ENCODE assay signal across 7 cellular contexts in genomic region chr17:971861-972260, GRCh38. TPM values are rescaled to one million over a fixed set of nuclear protein-coding genes. Genes with fewer than 3 reads are reported as not detected.
A peak's percentile ranks its signal among the peaks of the same experiment; 100 is the strongest.
DNase-seq lines count a peak whose midpoint lies in the region; ATAC-seq, FAIRE-seq and TF ChIP-seq lines count a peak whose summit lies in the region.
"Not testable (repeated sequence)": the region's sequence is repeated elsewhere in the genome, so short reads cannot be mapped to it uniquely, and the experiment has no call there.

No MANE protein-coding gene starts in this region.

- not testable (repeated sequence) for H3K9me2 ChIP-seq in GM23338 (ENCODE audit: insufficient read depth)

- H3K4me1 Mint-ChIP-seq in GM23338 = peaks cover 60% of the 10 kb centered on the region
- peaks cover 11% of the 10 kb centered on the region for H3K4me1 Mint-ChIP-seq in MCF 10A (ENCODE audit: insufficient read depth, unreplicated experiment)

- H3K9me3 ChIP-seq in BLaER1; kidney (ENCODE audit: control insufficient read depth in 1 of 2, low read length in 2 of 2); trophoblast cell (ENCODE audit: insufficient read depth, low read depth, low read length): not testable (repeated sequence)

- not testable (repeated sequence) for H3K23ac ChIP-seq in trophoblast cell (ENCODE audit: low read length)

- peaks cover 89% of the 10 kb centered on the region for H3K36me3 ChIP-seq in BLaER1
- not testable (repeated sequence) for H3K36me3 ChIP-seq in GM23338 (ENCODE audit: insufficient read depth); kidney (ENCODE audit: control insufficient read depth in 1 of 2, insufficient read depth in 2 of 2, low read length in 2 of 2); trophoblast cell (ENCODE audit: control insufficient read depth in 1 of 2, insufficient read depth in 2 of 2, low read length in 2 of 2)

- H3F3A ChIP-seq in GM23338 (replicated peaks; ENCODE audit: low read depth) = not testable (repeated sequence)

- not testable (repeated sequence) for ATAC-seq in GM23338, foreskin keratinocyte

- not testable (repeated sequence) for H3K4me3 Mint-ChIP-seq in GM23338; MCF 10A (ENCODE audit: unreplicated experiment)

- not testable (repeated sequence) for H3K9me3 Mint-ChIP-seq in GM23338; MCF 10A (ENCODE audit: unreplicated experiment)

- H3K4me1 ChIP-seq in BLaER1 = peaks cover 94% of the 10 kb centered on the region
- H3K4me1 ChIP-seq in GM23338 (ENCODE audit: insufficient read depth) = peaks cover 66% of the 10 kb centered on the region
- H3K4me1 ChIP-seq in foreskin keratinocyte = peaks cover 45% of the 10 kb centered on the region
- not testable (repeated sequence) for H3K4me1 ChIP-seq in kidney (ENCODE audit: control insufficient read depth in 1 of 2, insufficient read depth in 1 of 2, low read depth in 1 of 2, low read length in 2 of 2)
- H3K4me1 ChIP-seq in trophoblast cell (ENCODE audit: control insufficient read depth in 1 of 2, insufficient read depth in 2 of 2, low read length in 2 of 2) = peaks cover 11 to 16% of the 10 kb centered on the region in 2 experiments

- not testable (repeated sequence) for TF ChIP-seq CTCF in GM23338 (conservative IDR thresholded peaks at IDR 0.05; ENCODE audit: low read depth in 2 of 2); RWPE1 (conservative IDR thresholded peaks at IDR 0.05; ENCODE audit: low read depth); MCF 10A (IDR thresholded peaks at IDR 0.05; ENCODE audit: unreplicated experiment); foreskin keratinocyte (conservative IDR thresholded peaks at IDR 0.05); kidney (IDR thresholded peaks at IDR 0.05; ENCODE audit: borderline replicate concordance, extremely low read depth, insufficient read depth)

- not testable (repeated sequence) for H2BK120ac ChIP-seq in trophoblast cell (ENCODE audit: insufficient read depth, low read length, poor library complexity)

- H3K4me3 ChIP-seq in BLaER1; GM23338; kidney (ENCODE audit: low read length in 2 of 2); trophoblast cell (ENCODE audit: low read depth, low read length): not testable (repeated sequence)

- not testable (repeated sequence) for H2BK12ac ChIP-seq in trophoblast cell (ENCODE audit: low read length)

- intact Hi-C loops in MCF 10A (cut with micrococcal nuclease); kidney (cut with DNase I): not testable (repeated sequence)

- H4K91ac ChIP-seq in trophoblast cell (ENCODE audit: low read depth, low read length) = not testable (repeated sequence)

- not testable (repeated sequence) for H3K27me3 Mint-ChIP-seq in GM23338 (ENCODE audit: insufficient read depth, low read depth, poor library complexity); MCF 10A (ENCODE audit: insufficient read depth, unreplicated experiment)

- not testable (repeated sequence) for H3K14ac ChIP-seq in trophoblast cell (ENCODE audit: low read length)

- CTCF ChIA-PET in RWPE1 (lab: Yijun Ruan, JAX) = not testable (repeated sequence)
- CTCF ChIA-PET in MCF 10A (lab: Yijun Ruan, JAX) = interaction anchor here (0.7 to 2.1 kb wide), 2 partner anchors 89 to 92 kb away, joined by 3 to 9 read pairs; no protein-coding TSS in a partner anchor

- not testable (repeated sequence) for H3K27ac ChIP-seq in BLaER1; kidney (ENCODE audit: low read depth in 2 of 2, low read length in 2 of 2); trophoblast cell (ENCODE audit: low read depth, low read length)
- H3K27ac ChIP-seq in GM23338 (ENCODE audit: low read depth) (peak overlapping the region; percentile 85; the same call in 1 of the 2 replicates), RWPE1 (peak overlapping the region; percentile 98), foreskin keratinocyte (peak overlapping the region; percentile 72)

- POLR2A ChIA-PET in RWPE1 (lab: Yijun Ruan, JAX; ENCODE audit: low non-redundant PET) (interaction anchor here (0.6 kb wide), 1 partner anchor 65 kb away, joined by 8 read pairs; no protein-coding TSS in a partner anchor), MCF 10A (lab: Yijun Ruan, JAX) (interaction anchor here (1.7 to 11.8 kb wide), 4 partner anchors 14 to 90 kb away, joined by 3 to 171 read pairs (median 90); no protein-coding TSS in a partner anchor)

- H3K27me3 ChIP-seq in BLaER1; GM23338 (ENCODE audit: insufficient read depth); foreskin keratinocyte; trophoblast cell (ENCODE audit: insufficient read depth, low read length): not testable (repeated sequence)

- not testable (repeated sequence) for H3K27ac Mint-ChIP-seq in GM23338
- peak overlapping the region; percentile 65 for H3K27ac Mint-ChIP-seq in MCF 10A (ENCODE audit: low read depth, unreplicated experiment)

- H3K18ac ChIP-seq in trophoblast cell (ENCODE audit: low read length) = not testable (repeated sequence)

- H2AK5ac ChIP-seq in trophoblast cell (ENCODE audit: low read length) = not testable (repeated sequence)

- not testable (repeated sequence) for DNase-seq in GM23338 (ENCODE audit: low spot score); RWPE1 (ENCODE audit: low spot score); MCF 10A (ENCODE audit: unreplicated experiment); foreskin keratinocyte; trophoblast cell
- DNase-seq in kidney = peak; percentile 12

- not testable (repeated sequence) for H2BK5ac ChIP-seq in trophoblast cell (ENCODE audit: low read depth, low read length, poor library complexity)

- not testable (repeated sequence) for H3K79me1 ChIP-seq in trophoblast cell (ENCODE audit: low read length)

- H3K79me2 ChIP-seq in GM23338 (replicated peaks; ENCODE audit: insufficient read depth) = peaks cover 100% of the 10 kb centered on the region
- peaks cover 23% of the 10 kb centered on the region for H3K79me2 ChIP-seq in trophoblast cell (ENCODE audit: control insufficient read depth, insufficient read depth, low read length, poor library complexity)

- peaks cover 12% of the 10 kb centered on the region for H3K36me3 Mint-ChIP-seq in GM23338 (ENCODE audit: low read depth)
- not testable (repeated sequence) for H3K36me3 Mint-ChIP-seq in MCF 10A (ENCODE audit: insufficient read depth, unreplicated experiment)

- BruUV-seq in MCF 10A (replicated peaks; lab: Mats Ljungman, UMichigan) = not testable (repeated sequence)

- not testable (repeated sequence) for FAIRE-seq in kidney (lab: Jason Lieb, UNC)

- H3K4me2 ChIP-seq in BLaER1 = peak overlapping the region; percentile 47
- H3K4me2 ChIP-seq in GM23338; trophoblast cell (ENCODE audit: low read length): not testable (repeated sequence)

- H4K12ac ChIP-seq in trophoblast cell (ENCODE audit: low read depth, low read length) = not testable (repeated sequence)

- no CpG with 5 or more reads among the region's 14 CpGs for WGBS in trophoblast cell (ENCODE audit: extremely low coverage, insufficient coverage, insufficient read length)

- H3K9ac ChIP-seq in BLaER1; kidney (ENCODE audit: low read length in 2 of 2); trophoblast cell (ENCODE audit: low read length): not testable (repeated sequence)

- not testable (repeated sequence) for H2AFZ ChIP-seq in GM23338; trophoblast cell (ENCODE audit: insufficient read depth, low read length, poor library complexity)

- H4K20me1 ChIP-seq in BLaER1 = peaks cover 100% of the 10 kb centered on the region
- H4K20me1 ChIP-seq in GM23338 (replicated peaks; ENCODE audit: insufficient read depth) = peaks cover 72% of the 10 kb centered on the region

- peak overlapping the region; percentile 72 for H3K4ac ChIP-seq in trophoblast cell (ENCODE audit: low read depth, low read length)

- H4K8ac ChIP-seq in trophoblast cell (ENCODE audit: low read depth, low read length) = not testable (repeated sequence)

RNA-seq across cellular contexts. Expression of gene NXN, which starts 7.7 kb away (rescaled TPM):
- 90.4 and 105 TPM in 2 replicates for total RNA-seq in GM23338 (2014; rRNA removed; shearing (Covaris generic))
- polyA plus RNA-seq in GM23338 (2016; fragmentation: Nextera tagmentation; extraction: Ambion mirVana) (31.8 and 36.2 TPM in 2 replicates), foreskin keratinocyte (69.8 and 84.0 TPM in 2 replicates), kidney (ENCODE audit: insufficient read depth, low read depth, low replicate concordance) (10.2 TPM)
- total RNA-seq in MCF 10A (2022) (36.8 and 57.3 TPM in 2 replicates), foreskin keratinocyte (74.7 and 94.8 TPM in 2 replicates), kidney (26.8 TPM)
- polyA plus RNA-seq in trophoblast cell (2013) = 57.9 and 59.2 TPM in 2 replicates

RNA-seq across cellular contexts. Expression of gene TIMM22, which starts 25.1 kb away (rescaled TPM):
- 23.1 and 24.4 TPM in 2 replicates for total RNA-seq in GM23338 (2014; rRNA removed; shearing (Covaris generic))
- 20.2 and 21.9 TPM in 2 replicates for polyA plus RNA-seq in GM23338 (2016; fragmentation: Nextera tagmentation; extraction: Ambion mirVana)
- 16.6 and 18.5 TPM in 2 replicates for total RNA-seq in MCF 10A (2022)
- 16.4 and 17.6 TPM in 2 replicates for total RNA-seq in foreskin keratinocyte
- polyA plus RNA-seq in foreskin keratinocyte = 20.6 and 20.7 TPM in 2 replicates
- 14.6 TPM for total RNA-seq in kidney
- polyA plus RNA-seq in kidney (ENCODE audit: insufficient read depth, low read depth, low replicate concordance) = 17.3 TPM
- polyA plus RNA-seq in trophoblast cell (2013) = 10.6 and 10.9 TPM in 2 replicates
